In the genomic region with DNA sequence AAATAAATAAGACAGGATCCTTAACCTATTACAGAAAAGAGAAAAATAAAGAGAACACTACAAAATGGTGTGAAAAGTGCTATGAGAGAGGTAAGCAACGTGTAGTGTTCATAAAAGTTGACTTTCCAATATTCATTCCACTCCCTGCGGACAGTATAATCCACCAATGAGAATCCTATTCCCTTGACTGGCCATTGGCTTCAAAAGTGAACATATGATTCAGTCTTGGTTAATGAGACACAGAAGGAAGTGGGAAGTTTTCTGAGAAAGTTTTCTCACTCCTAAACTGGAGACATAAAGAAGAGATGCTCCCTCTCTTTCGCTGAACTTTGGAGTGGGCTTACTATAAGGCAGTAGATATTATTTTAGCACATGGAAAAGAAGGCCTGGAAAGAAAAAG, we compare ENCODE assay signal across 40 cellular contexts.
"Had no signal": no experiment of that assay in that cellular context is flagged by ENCODE, and none has a peak within 500 bp of the region (broad histone marks: within the 10 kb centered on the region; RNA-seq: fewer than 3 reads in every experiment).

No MANE protein-coding gene starts in this region.

- H3K9me3 ChIP-seq: adrenal gland, ascending aorta, body of pancreas, breast epithelium had no signal

- FAIRE-seq: astrocyte, bronchial epithelial cell had no signal

- H3K27ac Mint-ChIP-seq: activated naive CD4-positive, alpha-beta T cell treated with anti-CD3 and anti-CD28 coated beads for 36 hours; activated naive CD4-positive, alpha-beta T cell treated with anti-CD3 and anti-CD28 coated beads, Interleukin-2, amount 10 ng/mL, durations not matched to agents 7 days and 5 days; activated naive CD4-positive, alpha-beta T cell treated with anti-CD3 and anti-CD28 coated beads, Interleukin-2, amount 50 U/mL, for 24 hours; activated naive CD4-positive, alpha-beta T cell treated with anti-CD3 and anti-CD28 coated beads, Interleukin-2, amount 50 U/mL, for 72 hours; activated naive CD8-positive, alpha-beta T cell; activated naive CD8-positive, alpha-beta T cell treated with anti-CD3 and anti-CD28 coated beads for 36 hours; activated naive CD8-positive, alpha-beta T cell treated with anti-CD3 and anti-CD28 coated beads, Interleukin-2, amount 10 ng/mL, durations not matched to agents 7 days and 5 days; activated naive CD8-positive, alpha-beta T cell treated with anti-CD3 and anti-CD28 coated beads, Interleukin-2, amount 50 U/mL, for 24 hours; activated T-cell treated with anti-CD3 and anti-CD28 coated beads, Interleukin-2, amount 50 U/mL, for 24 hours; activated T-cell treated with anti-CD3 and anti-CD28 coated beads, Interleukin-2, amount 50 U/mL, for 72 hours; activated T-helper 1 cell treated with anti-CD3 and anti-CD28 coated beads, Interleukin-12 subunit alpha, Interleukin-12 subunit beta, Interleukin-2, Interleukin-4 antibody, amounts not matched to agents 30 ng/mL and 10 ng/mL and 1 ng/mL, durations not matched to agents 14 hours and 24 hours and 36 hours; activated T-helper 17 cell treated with anti-CD3 and anti-CD28 coated beads, Interleukin-2, amount 50 U/mL, for 72 hours; activated T-helper 2 cell treated with anti-CD3 and anti-CD28 coated beads, Interferon-gamma antibody, Interleukin-2, Interleukin-4, amounts not matched to agents 10 μg/mL and 5 μg/mL and 100 μg/mL, durations not matched to agents 14 hours and 24 hours and 36 hours; brain had no signal

- H3K36me3 ChIP-seq: adrenal gland, ascending aorta, brain microvascular endothelial cell, breast epithelium, cardiac muscle cell had no signal

- H3K27ac ChIP-seq: adrenal gland, ascending aorta, body of pancreas, brain microvascular endothelial cell, breast epithelium, cardiac muscle cell had no signal

- H3K4me3 ChIP-seq: adrenal gland, ascending aorta, body of pancreas, breast epithelium, cardiac muscle cell had no signal

- ATAC-seq: activated naive CD4-positive, alpha-beta T cell treated with anti-CD3 and anti-CD28 coated beads, Interleukin-2, amount 50 U/mL, for 72 hours; activated naive CD8-positive, alpha-beta T cell treated with anti-CD3 and anti-CD28 coated beads, Interleukin-2, amount 50 U/mL, for 24 hours; activated T-cell treated with anti-CD3 and anti-CD28 coated beads, Interleukin-2, amount 50 U/mL, for 4 hours; activated T-cell treated with anti-CD3 and anti-CD28 coated beads, Interleukin-2, amount 50 U/mL, for 72 hours; activated T-helper 17 cell treated with anti-CD3 and anti-CD28 coated beads, Interleukin-2, amount 50 U/mL, for 72 hours; body of pancreas had no signal

- H3K4me1 Mint-ChIP-seq: activated naive CD4-positive, alpha-beta T cell treated with anti-CD3 and anti-CD28 coated beads, Interleukin-2, amount 10 ng/mL, durations not matched to agents 7 days and 5 days; activated naive CD4-positive, alpha-beta T cell treated with anti-CD3 and anti-CD28 coated beads, Interleukin-2, amount 50 U/mL, for 24 hours; activated naive CD8-positive, alpha-beta T cell treated with anti-CD3 and anti-CD28 coated beads for 36 hours; activated naive CD8-positive, alpha-beta T cell treated with anti-CD3 and anti-CD28 coated beads, Interleukin-2, amount 10 ng/mL, durations not matched to agents 7 days and 5 days; activated naive CD8-positive, alpha-beta T cell treated with anti-CD3 and anti-CD28 coated beads, Interleukin-2, amount 50 U/mL, for 24 hours; activated T-helper 17 cell treated with anti-CD3 and anti-CD28 coated beads, Interleukin-2, amount 50 U/mL, for 72 hours; brain; central memory CD8-positive, alpha-beta T cell had no signal

- H3K27me3 ChIP-seq: adrenal gland, ascending aorta, body of pancreas, brain microvascular endothelial cell, breast epithelium, cardiac muscle cell had no signal

- H3K36me3 Mint-ChIP-seq: activated naive CD4-positive, alpha-beta T cell treated with anti-CD3 and anti-CD28 coated beads, Interleukin-2, amount 10 ng/mL, durations not matched to agents 7 days and 5 days; activated naive CD4-positive, alpha-beta T cell treated with anti-CD3 and anti-CD28 coated beads, Interleukin-2, amount 50 U/mL, for 24 hours; activated naive CD4-positive, alpha-beta T cell treated with anti-CD3 and anti-CD28 coated beads, Interleukin-2, amount 50 U/mL, for 72 hours; activated naive CD8-positive, alpha-beta T cell; activated naive CD8-positive, alpha-beta T cell treated with anti-CD3 and anti-CD28 coated beads for 36 hours; activated naive CD8-positive, alpha-beta T cell treated with anti-CD3 and anti-CD28 coated beads, Interleukin-2, amount 10 ng/mL, durations not matched to agents 7 days and 5 days; brain had no signal

- H3K4me1 ChIP-seq: adrenal gland, ascending aorta, body of pancreas, breast epithelium had no signal

- H3K4me3 Mint-ChIP-seq: activated naive CD4-positive, alpha-beta T cell treated with anti-CD3 and anti-CD28 coated beads for 36 hours; activated naive CD4-positive, alpha-beta T cell treated with anti-CD3 and anti-CD28 coated beads, Interleukin-2, amount 10 ng/mL, durations not matched to agents 7 days and 5 days; activated naive CD4-positive, alpha-beta T cell treated with anti-CD3 and anti-CD28 coated beads, Interleukin-2, amount 50 U/mL, for 24 hours; activated naive CD8-positive, alpha-beta T cell; activated naive CD8-positive, alpha-beta T cell treated with anti-CD3 and anti-CD28 coated beads for 36 hours; activated naive CD8-positive, alpha-beta T cell treated with anti-CD3 and anti-CD28 coated beads, Interleukin-2, amount 10 ng/mL, durations not matched to agents 7 days and 5 days; activated naive CD8-positive, alpha-beta T cell treated with anti-CD3 and anti-CD28 coated beads, Interleukin-2, amount 50 U/mL, for 24 hours; activated T-cell treated with anti-CD3 and anti-CD28 coated beads, Interleukin-2, amount 50 U/mL, for 24 hours; activated T-cell treated with anti-CD3 and anti-CD28 coated beads, Interleukin-2, amount 50 U/mL, for 4 hours; activated T-cell treated with anti-CD3 and anti-CD28 coated beads, Interleukin-2, amount 50 U/mL, for 72 hours; activated T-helper 1 cell treated with anti-CD3 and anti-CD28 coated beads, Interleukin-12 subunit alpha, Interleukin-12 subunit beta, Interleukin-2, Interleukin-4 antibody, amounts not matched to agents 30 ng/mL and 10 ng/mL and 1 ng/mL, durations not matched to agents 14 hours and 24 hours and 36 hours; activated T-helper 17 cell treated with anti-CD3 and anti-CD28 coated beads, Interleukin-2, amount 50 U/mL, for 72 hours; brain; central memory CD8-positive, alpha-beta T cell had no signal

- H3K27me3 Mint-ChIP-seq: activated naive CD4-positive, alpha-beta T cell treated with anti-CD3 and anti-CD28 coated beads, Interleukin-2, amount 10 ng/mL, durations not matched to agents 7 days and 5 days; activated naive CD4-positive, alpha-beta T cell treated with anti-CD3 and anti-CD28 coated beads, Interleukin-2, amount 50 U/mL, for 24 hours; activated naive CD8-positive, alpha-beta T cell; activated naive CD8-positive, alpha-beta T cell treated with anti-CD3 and anti-CD28 coated beads for 36 hours; activated naive CD8-positive, alpha-beta T cell treated with anti-CD3 and anti-CD28 coated beads, Interleukin-2, amount 10 ng/mL, durations not matched to agents 7 days and 5 days; activated naive CD8-positive, alpha-beta T cell treated with anti-CD3 and anti-CD28 coated beads, Interleukin-2, amount 50 U/mL, for 24 hours; activated T-cell treated with anti-CD3 and anti-CD28 coated beads, Interleukin-2, amount 50 U/mL, for 24 hours; brain had no signal

- H3K9me3 Mint-ChIP-seq: activated naive CD4-positive, alpha-beta T cell treated with anti-CD3 and anti-CD28 coated beads for 36 hours; activated naive CD4-positive, alpha-beta T cell treated with anti-CD3 and anti-CD28 coated beads, Interleukin-2, amount 10 ng/mL, durations not matched to agents 7 days and 5 days; activated naive CD4-positive, alpha-beta T cell treated with anti-CD3 and anti-CD28 coated beads, Interleukin-2, amount 50 U/mL, for 24 hours; activated naive CD4-positive, alpha-beta T cell treated with anti-CD3 and anti-CD28 coated beads, Interleukin-2, amount 50 U/mL, for 72 hours; activated naive CD8-positive, alpha-beta T cell treated with anti-CD3 and anti-CD28 coated beads for 36 hours; activated naive CD8-positive, alpha-beta T cell treated with anti-CD3 and anti-CD28 coated beads, Interleukin-2, amount 10 ng/mL, durations not matched to agents 7 days and 5 days; activated naive CD8-positive, alpha-beta T cell treated with anti-CD3 and anti-CD28 coated beads, Interleukin-2, amount 50 U/mL, for 24 hours; activated T-cell treated with anti-CD3 and anti-CD28 coated beads, Interleukin-2, amount 50 U/mL, for 24 hours; activated T-cell treated with anti-CD3 and anti-CD28 coated beads, Interleukin-2, amount 50 U/mL, for 4 hours; activated T-cell treated with anti-CD3 and anti-CD28 coated beads, Interleukin-2, amount 50 U/mL, for 72 hours; activated T-helper 1 cell treated with anti-CD3 and anti-CD28 coated beads, Interleukin-12 subunit alpha, Interleukin-12 subunit beta, Interleukin-2, Interleukin-4 antibody, amounts not matched to agents 30 ng/mL and 10 ng/mL and 1 ng/mL, durations not matched to agents 14 hours and 24 hours and 36 hours; activated T-helper 17 cell treated with anti-CD3 and anti-CD28 coated beads, Interleukin-2, amount 50 U/mL, for 72 hours; activated T-helper 2 cell treated with anti-CD3 and anti-CD28 coated beads, Interferon-gamma antibody, Interleukin-2, Interleukin-4, amounts not matched to agents 10 μg/mL and 5 μg/mL and 100 μg/mL, durations not matched to agents 14 hours and 24 hours and 36 hours; brain; central memory CD8-positive, alpha-beta T cell had no signal

- DNase-seq: activated effector memory CD4-positive, alpha-beta T cell treated with anti-CD3 and anti-CD28 coated beads, Interleukin-2, amount 50 U/mL, for 16 hours; activated effector memory CD4-positive, alpha-beta T cell treated with Interleukin-2 at 50 U/mL for 16 hours; activated gamma-delta T cell; activated gamma-delta T cell treated with Interleukin-2 at 50 U/mL for 16 hours; activated naive CD4-positive, alpha-beta T cell; activated naive CD4-positive, alpha-beta T cell treated with anti-CD3 and anti-CD28 coated beads for 36 hours; activated naive CD4-positive, alpha-beta T cell treated with anti-CD3 and anti-CD28 coated beads, Interleukin-2, amount 10 ng/mL, durations not matched to agents 7 days and 5 days; activated naive CD4-positive, alpha-beta T cell treated with anti-CD3 and anti-CD28 coated beads, Interleukin-2, amount 50 U/mL, for 16 hours; activated naive CD4-positive, alpha-beta T cell treated with Interleukin-2 at 50 U/mL for 16 hours; activated naive CD8-positive, alpha-beta T cell treated with anti-CD3 and anti-CD28 coated beads for 36 hours; activated naive CD8-positive, alpha-beta T cell treated with anti-CD3 and anti-CD28 coated beads, Interleukin-2, amount 10 ng/mL, durations not matched to agents 7 days and 5 days; activated naive CD8-positive, alpha-beta T cell treated with anti-CD3 and anti-CD28 coated beads, Interleukin-2, amount 50 U/mL, for 24 hours; activated T-cell treated with anti-CD3 and anti-CD28 coated beads, Interleukin-2, amount 50 U/mL, for 1 hour; activated T-cell treated with anti-CD3 and anti-CD28 coated beads, Interleukin-2, amount 50 U/mL, for 24 hours; activated T-cell treated with anti-CD3 and anti-CD28 coated beads, Interleukin-2, amount 50 U/mL, for 4 hours; activated T-cell treated with anti-CD3 and anti-CD28 coated beads, Interleukin-2, amount 50 U/mL, for 48 hours; activated T-cell treated with anti-CD3 and anti-CD28 coated beads, Interleukin-2, amount 50 U/mL, for 72 hours; adrenal gland; amniotic stem cell; amygdala; anterior cingulate cortex; aorta; body of pancreas; brain microvascular endothelial cell; caudate nucleus; central memory CD4-positive, alpha-beta T cell; cerebellar nuclear complex had no signal
